1 cellular context compared by ENCODE assay signal in the genomic region with DNA sequence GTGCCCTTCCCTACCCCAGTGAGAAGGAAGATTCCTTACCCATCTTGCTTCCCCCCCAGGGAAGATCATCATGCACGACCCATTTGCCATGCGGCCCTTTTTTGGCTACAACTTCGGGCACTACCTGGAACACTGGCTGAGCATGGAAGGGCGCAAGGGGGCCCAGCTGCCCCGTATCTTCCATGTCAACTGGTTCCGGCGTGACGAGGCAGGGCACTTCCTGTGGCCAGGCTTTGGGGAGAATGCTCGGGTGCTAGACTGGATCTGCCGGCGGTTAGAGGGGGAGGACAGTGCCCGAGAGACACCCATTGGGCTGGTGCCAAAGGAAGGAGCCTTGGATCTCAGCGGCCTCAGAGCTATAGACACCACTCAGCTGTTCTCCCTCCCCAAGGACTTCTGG.
TF ChIP-seq lines count a peak whose summit lies in the region.

No MANE protein-coding gene starts in this region.

TF ChIP-seq in HepG2, 621 proteins besides CTCF, POLR2A, EP300 and RAD21 (continued from another document):
- TF ChIP-seq, protein P1, sequence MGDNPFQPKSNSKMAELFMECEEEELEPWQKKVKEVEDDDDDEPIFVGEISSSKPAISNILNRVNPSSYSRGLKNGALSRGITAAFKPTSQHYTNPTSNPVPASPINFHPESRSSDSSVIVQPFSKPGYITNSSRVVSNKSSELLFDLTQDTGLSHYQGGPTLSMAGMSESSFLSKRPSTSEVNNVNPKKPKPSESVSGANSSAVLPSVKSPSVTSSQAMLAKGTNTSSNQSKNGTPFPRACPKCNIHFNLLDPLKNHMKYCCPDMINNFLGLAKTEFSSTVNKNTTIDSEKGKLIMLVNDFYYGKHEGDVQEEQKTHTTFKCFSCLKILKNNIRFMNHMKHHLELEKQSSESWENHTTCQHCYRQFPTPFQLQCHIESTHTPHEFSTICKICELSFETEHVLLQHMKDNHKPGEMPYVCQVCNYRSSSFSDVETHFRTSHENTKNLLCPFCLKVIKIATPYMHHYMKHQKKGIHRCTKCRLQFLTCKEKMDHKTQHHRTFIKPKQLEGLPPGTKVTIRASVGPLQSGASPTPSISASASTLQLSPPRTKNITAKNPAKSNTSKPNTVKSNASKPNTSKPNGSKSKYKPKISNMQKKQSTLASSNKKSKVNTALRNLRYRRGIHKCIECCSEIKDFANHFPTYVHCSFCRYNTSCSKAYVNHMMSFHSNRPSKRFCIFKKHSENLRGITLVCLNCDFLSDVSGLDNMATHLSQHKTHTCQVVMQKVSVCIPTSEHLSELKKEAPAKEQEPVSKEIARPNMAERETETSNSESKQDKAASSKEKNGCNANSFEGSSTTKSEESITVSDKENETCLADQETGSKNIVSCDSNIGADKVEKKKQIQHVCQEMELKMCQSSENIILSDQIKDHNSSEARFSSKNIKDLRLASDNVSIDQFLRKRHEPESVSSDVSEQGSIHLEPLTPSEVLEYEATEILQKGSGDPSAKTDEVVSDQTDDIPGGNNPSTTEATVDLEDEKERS (CRISPR knock-in tag; IDR thresholded peaks at IDR 0.05) = no peak
TF ChIP-seq in HepG2: peak in this region for 23.
